ENCODE assay signal across 8 cellular contexts in the genomic region with DNA sequence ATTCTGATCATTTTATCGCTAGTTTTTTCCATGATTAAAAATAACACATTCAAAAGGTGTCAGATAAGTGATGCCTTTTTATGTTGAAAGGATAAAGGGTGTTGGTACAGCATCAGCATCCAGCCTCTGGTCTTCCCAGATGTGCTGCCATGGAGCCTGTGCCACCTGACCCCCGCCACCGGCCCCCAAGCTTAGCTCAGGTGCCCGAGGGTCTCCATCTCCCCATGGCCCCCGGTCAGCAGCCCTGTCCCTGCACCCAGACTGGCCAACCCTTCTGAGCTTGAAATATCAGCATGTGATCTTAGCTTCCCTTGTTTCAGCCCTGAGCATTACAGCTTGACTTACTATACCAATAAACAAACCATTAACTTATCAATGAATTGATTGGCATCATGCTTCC. TPM values are rescaled to one million over a fixed set of nuclear protein-coding genes. Genes with fewer than 3 reads are reported as not detected.
DNase-seq lines count a peak whose midpoint lies in the region; ATAC-seq and TF ChIP-seq lines count a peak whose summit lies in the region.
"Had no signal": no experiment of that assay in that cellular context is flagged by ENCODE, and none has a peak within 500 bp of the region (broad histone marks: within the 10 kb centered on the region; RNA-seq: fewer than 3 reads in every experiment).

No MANE protein-coding gene starts in this region.

- peaks cover 48% of the 10 kb centered on the region for H3F3A ChIP-seq in PC-9 (ENCODE audit: insufficient read depth, low read depth)

- intact Hi-C loops in CD4-positive, alpha-beta memory T cell (cut with micrococcal nuclease), result no loop called here
- intact Hi-C loops in PC-9 (cut with micrococcal nuclease; ENCODE audit: unreplicated experiment) (loop anchor here (1.0 kb wide), 3 partner anchors 15 to 46 kb away; no protein-coding TSS in a partner anchor), adrenal gland (cut with DNase I) (no loop called here)
- intact Hi-C loops in dendritic cell treated with granulocyte-macrophage colony-stimulating factor and Interleukin-4, amounts not matched to agents 40 ng/mL and 50 ng/mL, for 4 days (cut with micrococcal nuclease), result no loop called here

- H3K27ac ChIP-seq in CD4-positive, alpha-beta memory T cell (ENCODE audit: low read depth, low read length), result no peak overlapping the region
- H3K27ac ChIP-seq in PC-9 (peak overlapping the region; percentile 95), adrenal gland (no peak overlapping the region)

- TF ChIP-seq POLR2A in adrenal gland (IDR thresholded peaks at IDR 0.05), result no peak

- no peaks in the 10 kb centered on the region for H3K9me2 ChIP-seq in PC-9 (ENCODE audit: insufficient read depth)

- no peaks in the 10 kb centered on the region for H3K27me3 Mint-ChIP-seq in CD4-positive, alpha-beta memory T cell
- no peaks in the 10 kb centered on the region for H3K27me3 Mint-ChIP-seq in dendritic cell treated with granulocyte-macrophage colony-stimulating factor and Interleukin-4, amounts not matched to agents 40 ng/mL and 50 ng/mL, for 4 days
- peaks cover 2% of the 10 kb centered on the region for H3K27me3 Mint-ChIP-seq in nephron progenitor cell (ENCODE audit: low read depth, poor library complexity)

- no peak for DNase-seq in CD4-positive, alpha-beta memory T cell
- DNase-seq in PC-9 (no peak), nephron progenitor cell (no peak), activated gamma-delta T cell treated with Interleukin-2 at 50 U/mL for 16 hours (no peak), adrenal gland (no peak)
- DNase-seq: amygdala had no signal

- H2AFZ ChIP-seq in PC-9, result no peak overlapping the region

- H3K4me3 ChIP-seq in CD4-positive, alpha-beta memory T cell (ENCODE audit: low read length in 2 of 2), result no peak overlapping the region
- H3K4me3 ChIP-seq in PC-9 (peak overlapping the region; percentile 6; the same call in 1 of the 2 replicates), adrenal gland (no peak overlapping the region)

- H3K36me3 Mint-ChIP-seq in CD4-positive, alpha-beta memory T cell, result peaks cover 27 to 29% of the 10 kb centered on the region in 2 donors
- H3K36me3 Mint-ChIP-seq in dendritic cell treated with granulocyte-macrophage colony-stimulating factor and Interleukin-4, amounts not matched to agents 40 ng/mL and 50 ng/mL, for 4 days (ENCODE audit: low read depth), result peaks cover 69% of the 10 kb centered on the region
- peaks cover 12% of the 10 kb centered on the region for H3K36me3 Mint-ChIP-seq in nephron progenitor cell (ENCODE audit: low read depth)

- no peaks in the 10 kb centered on the region for H3K36me3 ChIP-seq in CD4-positive, alpha-beta memory T cell (ENCODE audit: insufficient read depth, low read length)
- 0 out of 2 replicates have a peak, but pooled peaks cover 4% of the 10 kb centered on the region for H3K36me3 ChIP-seq in PC-9 (ENCODE audit: low read depth)
- H3K36me3 ChIP-seq in adrenal gland (replicated peaks in 1 of 2), result no peaks in the 10 kb centered on the region

- BruUV-seq in PC-9 (replicated peaks; lab: Mats Ljungman, UMichigan), result no TSS peak

- ATAC-seq in GM18873 (IDR thresholded peaks at IDR 0.05; ENCODE audit: low FRiP score, unreplicated experiment), result no peak

- peaks cover 46 to 76% (median 60%) of the 10 kb centered on the region in 4 donors for H3K4me1 Mint-ChIP-seq in CD4-positive, alpha-beta memory T cell
- peaks cover 55% of the 10 kb centered on the region for H3K4me1 Mint-ChIP-seq in dendritic cell treated with granulocyte-macrophage colony-stimulating factor and Interleukin-4, amounts not matched to agents 40 ng/mL and 50 ng/mL, for 4 days (ENCODE audit: low read depth)
- peaks cover 36% of the 10 kb centered on the region for H3K4me1 Mint-ChIP-seq in nephron progenitor cell

- H3K4me2 ChIP-seq in PC-9, result peak overlapping the region; percentile 74

- 86 to 90% (median 87%) methylated on average over 1 to 5 of the region's 5 CpGs for WGBS in adrenal gland, 4 donors

- TF ChIP-seq CTCF in PC-9 (conservative IDR thresholded peaks at IDR 0.05) (no peak), nephron progenitor cell (IDR thresholded peaks at IDR 0.05) (no peak), adrenal gland (IDR thresholded peaks at IDR 0.05) (no peak)

- H3K9me3 Mint-ChIP-seq in CD4-positive, alpha-beta memory T cell, result no peaks in the 10 kb centered on the region
- H3K9me3 Mint-ChIP-seq in dendritic cell treated with granulocyte-macrophage colony-stimulating factor and Interleukin-4, amounts not matched to agents 40 ng/mL and 50 ng/mL, for 4 days, result no peaks in the 10 kb centered on the region
- no peaks in the 10 kb centered on the region for H3K9me3 Mint-ChIP-seq in nephron progenitor cell

- POLR2A ChIA-PET in CD4-positive, alpha-beta memory T cell (lab: Charles Lee; ENCODE audit: partially characterized antibody), result interaction anchor here (1.3 kb wide), 1 partner anchor 24 kb away, joined by 6 read pairs; no protein-coding TSS in a partner anchor
- POLR2A ChIA-PET in PC-9 (lab: Charles Lee; ENCODE audit: unreplicated experiment), result interaction anchor here (0.6 to 1.2 kb wide), 2 partner anchors 46 to 48 kb away, joined by 4 to 5 read pairs; no protein-coding TSS in a partner anchor

- CTCF ChIA-PET in CD4-positive, alpha-beta memory T cell (lab: Charles Lee; ENCODE audit: partially characterized antibody), result interaction anchor here (1.3 kb wide), 1 partner anchor 11 kb away, joined by 5 read pairs; no protein-coding TSS in a partner anchor
- CTCF ChIA-PET in PC-9 (lab: Charles Lee), result interaction anchor here (1.0 kb wide), 1 partner anchor 22 kb away, joined by 3 read pairs; no protein-coding TSS in a partner anchor

- H3K9me3 ChIP-seq in CD4-positive, alpha-beta memory T cell (ENCODE audit: control insufficient read depth in 1 of 2, low read length in 2 of 2), result no peaks in the 10 kb centered on the region
- no peaks in the 10 kb centered on the region for H3K9me3 ChIP-seq in PC-9 (ENCODE audit: insufficient read depth, low read depth)
- H3K9me3 ChIP-seq in adrenal gland (replicated peaks in 1 of 3), result no peaks in the 10 kb centered on the region

- peaks cover 66% of the 10 kb centered on the region for H3K79me2 ChIP-seq in PC-9 (ENCODE audit: low read depth)

- H3K27ac Mint-ChIP-seq in CD4-positive, alpha-beta memory T cell, result peak overlapping the region in 4 of 7 donors; percentile 23 to 57 (median 32)
- peak overlapping the region; percentile 20 for H3K27ac Mint-ChIP-seq in dendritic cell treated with granulocyte-macrophage colony-stimulating factor and Interleukin-4, amounts not matched to agents 40 ng/mL and 50 ng/mL, for 4 days
- no peak overlapping the region for H3K27ac Mint-ChIP-seq in nephron progenitor cell

- no peaks in the 10 kb centered on the region for H4K20me1 ChIP-seq in PC-9 (ENCODE audit: insufficient read depth)

- no peaks in the 10 kb centered on the region for H3K27me3 ChIP-seq in CD4-positive, alpha-beta memory T cell (ENCODE audit: insufficient read depth, low read length)
- H3K27me3 ChIP-seq in PC-9 (ENCODE audit: insufficient read depth, low read depth) (no peaks in the 10 kb centered on the region), adrenal gland (no peaks in the 10 kb centered on the region)

- peaks cover 66% of the 10 kb centered on the region for H3K4me1 ChIP-seq in CD4-positive, alpha-beta memory T cell (ENCODE audit: insufficient read depth, low read length)
- H3K4me1 ChIP-seq in PC-9 (replicated peaks; ENCODE audit: insufficient read depth) (peaks cover 64% of the 10 kb centered on the region), adrenal gland (replicated peaks in 1 of 2) (peaks cover 17 to 27% of the 10 kb centered on the region in 2 donors)

- H3K4me3 Mint-ChIP-seq in CD4-positive, alpha-beta memory T cell, result peak overlapping the region in 1 of 8 donors; percentile 57
- H3K4me3 Mint-ChIP-seq in dendritic cell treated with granulocyte-macrophage colony-stimulating factor and Interleukin-4, amounts not matched to agents 40 ng/mL and 50 ng/mL, for 4 days, result no peak overlapping the region
- H3K4me3 Mint-ChIP-seq in nephron progenitor cell, result peak overlapping the region; percentile 7

RNA-seq across cellular contexts. Expression of a gene that starts 24.6 kb away (rescaled TPM):
- 10 to 100 TPM; 83.2 to 83.6 TPM for total RNA-seq in CD4-positive, alpha-beta memory T cell
- 10 to 100 TPM; 62.4 to 63.1 TPM for polyA plus RNA-seq in CD4-positive, alpha-beta memory T cell
- total RNA-seq in PC-9 (2021) (222 and 234 TPM in 2 replicates), adrenal gland (10 to 100 TPM in 7 of 8 donors, 1 to 10 TPM in 1; 8.8 to 46.6 (median 16.1) TPM)
- 10 to 100 TPM; 15.9 to 40.9 (median 16.9) TPM for polyA plus RNA-seq in adrenal gland
